13 cellular contexts compared by ENCODE assay signal in genomic region chr6:108591040-108591816, GRCh38. TPM values are rescaled to one million over a fixed set of nuclear protein-coding genes. Genes with fewer than 3 reads are reported as not detected.
A peak's percentile ranks its signal among the peaks of the same experiment; 100 is the strongest.
DNase-seq lines count a peak whose midpoint lies in the region; ATAC-seq and TF ChIP-seq lines count a peak whose summit lies in the region.
"Had no signal": no experiment of that assay in that cellular context is flagged by ENCODE, and none has a peak within 500 bp of the region (broad histone marks: within the 10 kb centered on the region; RNA-seq: fewer than 3 reads in every experiment).

No MANE protein-coding gene starts in this region.

- peak overlapping the region in 1 of 2 donors; percentile 16 for H3K9ac ChIP-seq in colonic mucosa (ENCODE audit: low read depth in 2 of 2, low read length in 2 of 2)
- peak overlapping the region; percentile 22 for H3K9ac ChIP-seq in muscle layer of colon (ENCODE audit: low read length)

- POLR2A ChIA-PET in OCI-LY7 (lab: Charles Lee) = interaction anchor here (0.6 to 3.1 kb wide), 7 partner anchors 8 to 1997 kb away, joined by 3 to 9 read pairs (median 3); partner anchors contain the start of genes CEP57L1 and SESN1
- POLR2A ChIA-PET in activated CD4-positive, alpha-beta memory T cell treated with anti-CD3 and anti-CD28 coated beads for 36 hours (lab: Charles Lee) = interaction anchor here (1.2 kb wide), 1 partner anchor 25 kb away, joined by 3 read pairs; no protein-coding TSS in a partner anchor

- H3K27me3 ChIP-seq in colonic mucosa = no peaks in the 10 kb centered on the region
- no peaks in the 10 kb centered on the region for H3K27me3 ChIP-seq in muscle layer of colon (ENCODE audit: control insufficient read depth in 1 of 2, insufficient read depth in 2 of 2, low read length in 2 of 2)
- no peaks in the 10 kb centered on the region for H3K27me3 ChIP-seq in suprapubic skin

- no peak for TF ChIP-seq POLR2A in suprapubic skin (IDR thresholded peaks at IDR 0.05)

- H3K36me3 ChIP-seq in OCI-LY7 (ENCODE audit: insufficient read depth, low read length) (no peaks in the 10 kb centered on the region), colonic mucosa (no peaks in the 10 kb centered on the region), muscle layer of colon (ENCODE audit: insufficient read depth, low read length) (no peaks in the 10 kb centered on the region), suprapubic skin (no peaks in the 10 kb centered on the region)

- CTCF ChIA-PET in OCI-LY7 (lab: Charles Lee; ENCODE audit: unreplicated experiment) = interaction anchor here (0.9 kb wide), 1 partner anchor 15 kb away, joined by 3 read pairs; no protein-coding TSS in a partner anchor
- CTCF ChIA-PET in activated CD4-positive, alpha-beta memory T cell treated with anti-CD3 and anti-CD28 coated beads for 36 hours (lab: Charles Lee) = no interaction called here

- H3K4me1 ChIP-seq in OCI-LY7 (ENCODE audit: insufficient read depth, low read length, poor library complexity, severe bottlenecking) (peaks cover 95% of the 10 kb centered on the region), colonic mucosa (peaks cover 17% of the 10 kb centered on the region), muscle layer of colon (ENCODE audit: insufficient read depth, low read length) (peaks cover 96% of the 10 kb centered on the region), suprapubic skin (peaks cover 97% of the 10 kb centered on the region)

- H3K27ac ChIP-seq in OCI-LY7 (ENCODE audit: low read depth, low read length, poor library complexity, severe bottlenecking) (peak overlapping the region; percentile 76), colonic mucosa (peak overlapping the region; percentile 15), muscle layer of colon (ENCODE audit: low read depth, low read length) (peak overlapping the region; percentile 70), suprapubic skin (peak overlapping the region; percentile 96)

- WGBS in suprapubic skin = 52% methylated on average over 8 of the region's 8 CpGs

- no peaks in the 10 kb centered on the region for H3K9me3 Mint-ChIP-seq in activated CD4-positive, alpha-beta memory T cell treated with anti-CD3 and anti-CD28 coated beads for 36 hours
- H3K9me3 Mint-ChIP-seq: activated naive CD4-positive, alpha-beta T cell treated with anti-CD3 and anti-CD28 coated beads, Interleukin-2, amount 50 U/mL, for 24 hours; stimulated activated naive CD8-positive, alpha-beta T cell treated with anti-CD3 and anti-CD28 coated beads, Interleukin-15, Interleukin-2, amounts not matched to agents 100 ng/mL and 50 ng/mL, for 24 hours had no signal

- DNase-seq in OCI-LY7 (ENCODE audit: low spot score) (no peak), colonic mucosa (no peak), suprapubic skin (ENCODE audit: low spot score in 2 of 2) (no peak), NCI-H446 (lab: John Stamatoyannopoulos, UW) (no peak), T-helper 9 cell (no peak)
- no peak for DNase-seq in activated CD4-positive, alpha-beta memory T cell treated with anti-CD3 and anti-CD28 coated beads for 36 hours
- DNase-seq: activated CD4-positive, alpha-beta T cell treated with anti-CD3 and anti-CD28 coated beads for 4 hours; erythroblast; NCI-H2107 had no signal

- ATAC-seq in GM18520 (IDR thresholded peaks at IDR 0.05; ENCODE audit: unreplicated experiment) = no peak

- H2AFZ ChIP-seq in OCI-LY7 (ENCODE audit: low read length) = no peak overlapping the region; the same call in 1 of the 2 replicates

- no peak overlapping the region for H3K4me3 Mint-ChIP-seq in activated CD4-positive, alpha-beta memory T cell treated with anti-CD3 and anti-CD28 coated beads for 36 hours
- H3K4me3 Mint-ChIP-seq: activated naive CD4-positive, alpha-beta T cell treated with anti-CD3 and anti-CD28 coated beads, Interleukin-2, amount 50 U/mL, for 24 hours; stimulated activated naive CD8-positive, alpha-beta T cell treated with anti-CD3 and anti-CD28 coated beads, Interleukin-15, Interleukin-2, amounts not matched to agents 100 ng/mL and 50 ng/mL, for 24 hours had no signal

- peak overlapping the region; percentile 69 for H3K4me2 ChIP-seq in OCI-LY7 (ENCODE audit: low read length)

- TF ChIP-seq EP300 in suprapubic skin (IDR thresholded peaks at IDR 0.05) = no peak

- no peaks in the 10 kb centered on the region for H3K27me3 Mint-ChIP-seq in activated CD4-positive, alpha-beta memory T cell treated with anti-CD3 and anti-CD28 coated beads for 36 hours
- H3K27me3 Mint-ChIP-seq: activated naive CD4-positive, alpha-beta T cell treated with anti-CD3 and anti-CD28 coated beads, Interleukin-2, amount 50 U/mL, for 24 hours had no signal

- intact Hi-C loops in OCI-LY7 (cut with micrococcal nuclease; ENCODE audit: unreplicated experiment) = no loop called here
- intact Hi-C loops in colonic mucosa (cut with DNase I) = no loop called here
- intact Hi-C loops in activated CD4-positive, alpha-beta memory T cell treated with anti-CD3 and anti-CD28 coated beads for 36 hours (cut with micrococcal nuclease) = no loop called here

- peaks cover 58% of the 10 kb centered on the region for H3K4me1 Mint-ChIP-seq in activated CD4-positive, alpha-beta memory T cell treated with anti-CD3 and anti-CD28 coated beads for 36 hours (ENCODE audit: low read depth)

- H3K36me3 Mint-ChIP-seq in activated CD4-positive, alpha-beta memory T cell treated with anti-CD3 and anti-CD28 coated beads for 36 hours = peaks cover 2% of the 10 kb centered on the region

- no peaks in the 10 kb centered on the region for H3K9me2 ChIP-seq in OCI-LY7 (ENCODE audit: insufficient read depth, low read length)

- TF ChIP-seq CTCF in OCI-LY7 (conservative IDR thresholded peaks at IDR 0.05; ENCODE audit: low read length) = no peak
- no peak for TF ChIP-seq CTCF in colonic mucosa (IDR thresholded peaks at IDR 0.05)
- TF ChIP-seq CTCF in suprapubic skin (IDR thresholded peaks at IDR 0.05) = no peak

- H4K20me1 ChIP-seq in OCI-LY7 (ENCODE audit: insufficient read depth, low read length) = no peaks in the 10 kb centered on the region

- no peak overlapping the region for H3K27ac Mint-ChIP-seq in activated CD4-positive, alpha-beta memory T cell treated with anti-CD3 and anti-CD28 coated beads for 36 hours
- H3K27ac Mint-ChIP-seq: activated naive CD4-positive, alpha-beta T cell treated with anti-CD3 and anti-CD28 coated beads, Interleukin-2, amount 50 U/mL, for 24 hours; stimulated activated naive CD8-positive, alpha-beta T cell treated with anti-CD3 and anti-CD28 coated beads, Interleukin-15, Interleukin-2, amounts not matched to agents 100 ng/mL and 50 ng/mL, for 24 hours had no signal

- H3K9me3 ChIP-seq in OCI-LY7 (ENCODE audit: low read length) = no peaks in the 10 kb centered on the region
- no peaks in the 10 kb centered on the region for H3K9me3 ChIP-seq in colonic mucosa
- H3K9me3 ChIP-seq in muscle layer of colon (ENCODE audit: low read length) = no peaks in the 10 kb centered on the region
- H3K9me3 ChIP-seq in suprapubic skin = no peaks in the 10 kb centered on the region

- H3K4me3 ChIP-seq in OCI-LY7 (ENCODE audit: low read depth, low read length, poor library complexity, severe bottlenecking) = peak overlapping the region; percentile 44
- H3K4me3 ChIP-seq in colonic mucosa = no peak overlapping the region
- H3K4me3 ChIP-seq in muscle layer of colon (ENCODE audit: low read depth in 1 of 2, low read length in 2 of 2) = peak overlapping the region in 1 of 2 donors; percentile 26
- H3K4me3 ChIP-seq in suprapubic skin = no peak overlapping the region

- peaks cover 25% of the 10 kb centered on the region; the same call in 1 of the 2 replicates for H3K79me2 ChIP-seq in OCI-LY7 (ENCODE audit: insufficient read depth, low read depth, low read length)

- BruUV-seq in OCI-LY7 (replicated peaks; lab: Mats Ljungman, UMichigan) = no TSS peak

RNA-seq across cellular contexts. Expression of gene FOXO3, which starts 30.5 kb away (rescaled TPM):
- 3.0 and 3.8 TPM in 2 replicates for total RNA-seq in OCI-LY7 (2014; rRNA removed; shearing (Covaris generic))
- total RNA-seq in OCI-LY7 (2022) (9.4 and 9.9 TPM in 2 replicates), colonic mucosa (10 to 100 TPM; 33.4 to 61.7 TPM), suprapubic skin (100 to 1,000 TPM; 103 to 141 (median 121) TPM)
- 1 to 10 TPM; 5.4 to 6.5 TPM for total RNA-seq in activated CD4-positive, alpha-beta memory T cell treated with anti-CD3 and anti-CD28 coated beads for 36 hours

Comparison
In these comparisons a context has a peak if more than half of its experiments do, and no peak if none do; other contexts are left out.
1. H3K27ac ChIP-seq: peak in every context shown above with its lines; median percentile 96 in suprapubic skin; 76 in OCI-LY7; 70 in muscle layer of colon; 15 in colonic mucosa.